In genomic region chrX:109187473-109188168, GRCh38 we compare ENCODE assay signal across 17 cellular contexts.
A peak's percentile ranks its signal among the peaks of the same experiment; 100 is the strongest.
DNase-seq lines count a peak whose midpoint lies in the region; ATAC-seq and TF ChIP-seq lines count a peak whose summit lies in the region.
"Had no signal": no experiment of that assay in that cellular context is flagged by ENCODE, and none has a peak within 500 bp of the region (broad histone marks: within the 10 kb centered on the region; RNA-seq: fewer than 3 reads in every experiment).

No MANE protein-coding gene starts in this region.

- ATAC-seq in GM21737 (IDR thresholded peaks at IDR 0.05; ENCODE audit: unreplicated experiment) (peak; percentile 94), HG03135 (IDR thresholded peaks at IDR 0.05; ENCODE audit: unreplicated experiment) (peak; percentile 87), foreskin keratinocyte (peak; percentile 38), WTC11 (no peak)
- ATAC-seq: gastroesophageal sphincter, natural killer cell had no signal

- H3K36me3 Mint-ChIP-seq in WTC11 = peaks cover 5% of the 10 kb centered on the region
- no peaks in the 10 kb centered on the region for H3K36me3 Mint-ChIP-seq in activated T-helper 2 cell treated with anti-CD3 and anti-CD28 coated beads, Interferon-gamma antibody, Interleukin-2, Interleukin-4, amounts not matched to agents 10 μg/mL and 5 μg/mL and 100 μg/mL, durations not matched to agents 14 hours and 24 hours and 36 hours (ENCODE audit: low read depth)
- H3K36me3 Mint-ChIP-seq: natural killer cell had no signal

- H3K27me3 Mint-ChIP-seq in WTC11 (ENCODE audit: low read depth) = no peaks in the 10 kb centered on the region; the same call in 1 of the 2 replicates
- no peaks in the 10 kb centered on the region for H3K27me3 Mint-ChIP-seq in activated T-helper 2 cell treated with anti-CD3 and anti-CD28 coated beads, Interferon-gamma antibody, Interleukin-2, Interleukin-4, amounts not matched to agents 10 μg/mL and 5 μg/mL and 100 μg/mL, durations not matched to agents 14 hours and 24 hours and 36 hours (ENCODE audit: low read depth)

- DNase-seq in NCI-H524 (lab: John Stamatoyannopoulos, UW) (peak; percentile 3 to 16), NCI-H524 treated with DMSO at 0.1 percent for 48 hours (lab: John Stamatoyannopoulos, UW) (no peak), foreskin keratinocyte (peak in 1 of 2 donors; percentile 0), T-helper 2 cell (no peak), WTC11 (ENCODE audit: low spot score) (no peak)
- no peak for DNase-seq in activated T-helper 2 cell treated with anti-CD3 and anti-CD28 coated beads, Interferon-gamma antibody, Interleukin-2, Interleukin-4, amounts not matched to agents 10 μg/mL and 5 μg/mL and 100 μg/mL, durations not matched to agents 14 hours and 24 hours and 36 hours (ENCODE audit: low spot score)
- DNase-seq: activated gamma-delta T cell treated with Interleukin-2 at 50 U/mL for 16 hours, DND-41, natural killer cell, NCI-H446 had no signal

- H3K4me1 Mint-ChIP-seq in WTC11 = peaks cover 54% of the 10 kb centered on the region
- no peaks in the 10 kb centered on the region for H3K4me1 Mint-ChIP-seq in activated T-helper 2 cell treated with anti-CD3 and anti-CD28 coated beads, Interferon-gamma antibody, Interleukin-2, Interleukin-4, amounts not matched to agents 10 μg/mL and 5 μg/mL and 100 μg/mL, durations not matched to agents 14 hours and 24 hours and 36 hours (ENCODE audit: low read depth)
- H3K4me1 Mint-ChIP-seq: natural killer cell had no signal

- no peak overlapping the region for H3K4me3 Mint-ChIP-seq in WTC11
- no peak overlapping the region for H3K4me3 Mint-ChIP-seq in activated T-helper 2 cell treated with anti-CD3 and anti-CD28 coated beads, Interferon-gamma antibody, Interleukin-2, Interleukin-4, amounts not matched to agents 10 μg/mL and 5 μg/mL and 100 μg/mL, durations not matched to agents 14 hours and 24 hours and 36 hours (ENCODE audit: low read depth)
- H3K4me3 Mint-ChIP-seq: dendritic cell treated with granulocyte-macrophage colony-stimulating factor and Interleukin-4, amounts not matched to agents 40 ng/mL and 50 ng/mL, for 4 days; natural killer cell had no signal

- H3K9me3 Mint-ChIP-seq in WTC11 = peaks cover 6% of the 10 kb centered on the region
- no peaks in the 10 kb centered on the region for H3K9me3 Mint-ChIP-seq in activated T-helper 2 cell treated with anti-CD3 and anti-CD28 coated beads, Interferon-gamma antibody, Interleukin-2, Interleukin-4, amounts not matched to agents 10 μg/mL and 5 μg/mL and 100 μg/mL, durations not matched to agents 14 hours and 24 hours and 36 hours
- H3K9me3 Mint-ChIP-seq: dendritic cell treated with granulocyte-macrophage colony-stimulating factor and Interleukin-4, amounts not matched to agents 40 ng/mL and 50 ng/mL, for 4 days had no signal

- no peak for TF ChIP-seq CTCF in foreskin keratinocyte (conservative IDR thresholded peaks at IDR 0.05)
- TF ChIP-seq CTCF in WTC11 (IDR thresholded peaks at IDR 0.05) = no peak

- CTCF ChIA-PET in WTC11 (lab: Charles Lee) = no interaction called here

- no peak overlapping the region for H3K27ac Mint-ChIP-seq in WTC11
- H3K27ac Mint-ChIP-seq in activated T-helper 2 cell treated with anti-CD3 and anti-CD28 coated beads, Interferon-gamma antibody, Interleukin-2, Interleukin-4, amounts not matched to agents 10 μg/mL and 5 μg/mL and 100 μg/mL, durations not matched to agents 14 hours and 24 hours and 36 hours = no peak overlapping the region
- H3K27ac Mint-ChIP-seq: dendritic cell treated with granulocyte-macrophage colony-stimulating factor and Interleukin-4, amounts not matched to agents 40 ng/mL and 50 ng/mL, for 4 days; natural killer cell had no signal

- no peaks in the 10 kb centered on the region for H3K27me3 ChIP-seq in foreskin keratinocyte
- H3K27me3 ChIP-seq: gastroesophageal sphincter, vagina had no signal

- no peaks in the 10 kb centered on the region for H3K4me1 ChIP-seq in foreskin keratinocyte
- H3K4me1 ChIP-seq: gastroesophageal sphincter, vagina had no signal

- intact Hi-C loops in activated T-helper 2 cell treated with anti-CD3 and anti-CD28 coated beads, Interferon-gamma antibody, Interleukin-2, Interleukin-4, amounts not matched to agents 10 μg/mL and 5 μg/mL and 100 μg/mL, durations not matched to agents 14 hours and 24 hours and 36 hours (cut with micrococcal nuclease) = no loop called here

- H3K27ac ChIP-seq in foreskin keratinocyte = no peak overlapping the region
- H3K27ac ChIP-seq: gastroesophageal sphincter, KMS-11, skin epidermis, vagina had no signal

- POLR2A ChIA-PET in WTC11 (lab: Charles Lee) = no interaction called here

TF ChIP-seq in WTC11, 78 proteins besides CTCF, POLR2A, EP300 and RAD21 (continues in another document):
- TF ChIP-seq E2F5 (CRISPR knock-in tag; IDR thresholded peaks at IDR 0.05) (no peak), ZNF281 (CRISPR knock-in tag; IDR thresholded peaks at IDR 0.05) (no peak), NFE2L1 (CRISPR knock-in tag; IDR thresholded peaks at IDR 0.05) (no peak), OVOL2 (CRISPR knock-in tag; IDR thresholded peaks at IDR 0.05; ENCODE audit: borderline replicate concordance) (no peak), RORB (CRISPR knock-in tag; IDR thresholded peaks at IDR 0.05) (no peak), STAT6 (CRISPR knock-in tag; conservative IDR thresholded peaks at IDR 0.05; ENCODE audit: low read depth) (no peak), USF2 (CRISPR knock-in tag; IDR thresholded peaks at IDR 0.05) (no peak), EMX1 (CRISPR knock-in tag; IDR thresholded peaks at IDR 0.05) (no peak), SOX15 (CRISPR knock-in tag; IDR thresholded peaks at IDR 0.05) (no peak), SP1 (CRISPR knock-in tag; conservative IDR thresholded peaks at IDR 0.05) (no peak), PRRX2 (CRISPR knock-in tag; IDR thresholded peaks at IDR 0.05) (no peak), GTF2I (CRISPR knock-in tag; conservative IDR thresholded peaks at IDR 0.05) (no peak), RELA (CRISPR knock-in tag; IDR thresholded peaks at IDR 0.05; ENCODE audit: borderline replicate concordance) (no peak), ZNF263 (CRISPR knock-in tag; IDR thresholded peaks at IDR 0.05; ENCODE audit: low read depth) (no peak), ZBTB21 (CRISPR knock-in tag; IDR thresholded peaks at IDR 0.05; ENCODE audit: borderline replicate concordance) (no peak)

Comparison
In these comparisons a context has a peak if more than half of its experiments do, and no peak if none do; other contexts are left out.
1. DNase-seq: peak in NCI-H524 (2 of 2); none in NCI-H524 treated with DMSO at 0.1 percent for 48 hours (single experiment), T-helper 2 cell (0 of 5), WTC11 (single experiment) and activated T-helper 2 cell treated with anti-CD3 and anti-CD28 coated beads, Interferon-gamma antibody, Interleukin-2, Interleukin-4, amounts not matched to agents 10 μg/mL and 5 μg/mL and 100 μg/mL, durations not matched to agents 14 hours and 24 hours and 36 hours (single experiment).